24 cellular contexts compared by ENCODE assay signal in genomic region chr13:75101348-75101747, GRCh38.
DNase-seq lines count a peak whose midpoint lies in the region; ATAC-seq, FAIRE-seq and TF ChIP-seq lines count a peak whose summit lies in the region.
"Had no signal": no experiment of that assay in that cellular context is flagged by ENCODE, and none has a peak within 500 bp of the region (broad histone marks: within the 10 kb centered on the region; RNA-seq: fewer than 3 reads in every experiment).

No MANE protein-coding gene starts in this region.

- TF ChIP-seq CTCF in HepG2 (CRISPR knock-in tag; IDR thresholded peaks at IDR 0.05): no peak
- no peak for TF ChIP-seq CTCF in right lobe of liver (IDR thresholded peaks at IDR 0.05)
- no peak for TF ChIP-seq CTCF in K562 (IDR thresholded peaks at IDR 0.05 in 2 of 3, conservative IDR thresholded peaks at IDR 0.05 in 1 of 3; ENCODE audit: insufficient read depth in 2 of 3, low read depth in 1 of 3, low read length in 3 of 3)
- TF ChIP-seq CTCF in tibial nerve (IDR thresholded peaks at IDR 0.05): no peak

- H4K20me1 ChIP-seq in HepG2 (ENCODE audit: insufficient read depth, low read length) (no peaks in the 10 kb centered on the region), K562 (replicated peaks; ENCODE audit: control insufficient read depth, insufficient read depth, low read length) (no peaks in the 10 kb centered on the region)
- H4K20me1 ChIP-seq: BLaER1 treated with 17β-estradiol and CSF1 and Interleukin-3, amounts not matched to agents 10 nM and 100 nM had no signal

- intact Hi-C loops in HepG2 (cut with micrococcal nuclease; ENCODE audit: unreplicated experiment) (no loop called here), right lobe of liver (cut with DNase I) (no loop called here), K562 (cut with micrococcal nuclease) (no loop called here)

- ATAC-seq in HepG2 (no peak), right lobe of liver (no peak), K562 (no peak)
- ATAC-seq: GM12878 had no signal

- no peak for TF ChIP-seq RAD21 in HepG2 (CRISPR knock-in tag; IDR thresholded peaks at IDR 0.05)
- TF ChIP-seq RAD21 in K562 (CRISPR knock-in tag; conservative IDR thresholded peaks at IDR 0.05 in 1 of 2, IDR thresholded peaks at IDR 0.05 in 1 of 2): no peak

- no peak overlapping the region for H3K4me3 ChIP-seq in HepG2 (replicated peaks in 1 of 3; ENCODE audit: insufficient read depth in 1 of 3, low read depth in 2 of 3, low read length in 3 of 3)
- no peak overlapping the region for H3K4me3 ChIP-seq in right lobe of liver
- no peak overlapping the region for H3K4me3 ChIP-seq in K562
- H3K4me3 ChIP-seq in neuron (ENCODE audit: low read length): no peak overlapping the region
- no peak overlapping the region for H3K4me3 ChIP-seq in tibial nerve
- H3K4me3 ChIP-seq: BLaER1 treated with 17β-estradiol and CSF1 and Interleukin-3, amounts not matched to agents 10 nM and 100 nM; GM12878; GM23248 had no signal

- no peaks in the 10 kb centered on the region for H3K36me3 ChIP-seq in HepG2 (replicated peaks in 1 of 2; ENCODE audit: control insufficient read depth in 1 of 2, insufficient read depth in 2 of 2, low read length in 2 of 2)
- no peaks in the 10 kb centered on the region for H3K36me3 ChIP-seq in right lobe of liver
- H3K36me3 ChIP-seq in K562 (ENCODE audit: control insufficient read depth, insufficient read depth, low read length): no peaks in the 10 kb centered on the region
- no peaks in the 10 kb centered on the region for H3K36me3 ChIP-seq in neuron (ENCODE audit: insufficient read depth, low read length)
- no peaks in the 10 kb centered on the region for H3K36me3 ChIP-seq in tibial nerve
- H3K36me3 ChIP-seq: BE2C; BLaER1 treated with 17β-estradiol and CSF1 and Interleukin-3, amounts not matched to agents 10 nM and 100 nM had no signal

- H3K27ac ChIP-seq in HepG2 (ENCODE audit: extremely low read length, insufficient read depth, low read length) (no peak overlapping the region), right lobe of liver (no peak overlapping the region), K562 (ENCODE audit: extremely low read depth, low read depth, low read length) (no peak overlapping the region), tibial nerve (no peak overlapping the region)
- H3K27ac ChIP-seq: 22Rv1; BLaER1 treated with 17β-estradiol and CSF1 and Interleukin-3, amounts not matched to agents 10 nM and 100 nM; GM23248 had no signal

- FAIRE-seq in HepG2 (lab: Jason Lieb, UNC) (no peak), K562 (lab: Jason Lieb, UNC) (no peak)
- FAIRE-seq: A204.1, D721Med, GM12878, GM19239, H1 had no signal

- H3K9me3 ChIP-seq in HepG2 (ENCODE audit: low read length) (no peaks in the 10 kb centered on the region), right lobe of liver (no peaks in the 10 kb centered on the region), K562 (replicated peaks; ENCODE audit: control insufficient read depth, insufficient read depth, low read depth, low read length) (no peaks in the 10 kb centered on the region), neuron (ENCODE audit: low read length) (no peaks in the 10 kb centered on the region), tibial nerve (no peaks in the 10 kb centered on the region)
- H3K9me3 ChIP-seq: BE2C; BLaER1 treated with 17β-estradiol and CSF1 and Interleukin-3, amounts not matched to agents 10 nM and 100 nM had no signal

- BruUV-seq in HepG2 (replicated peaks; lab: Mats Ljungman, UMichigan) (no TSS peak), K562 (replicated peaks; lab: Mats Ljungman, UMichigan) (no TSS peak)

- no peak overlapping the region for H3K4me2 ChIP-seq in HepG2 (ENCODE audit: low read depth, low read length)
- no peak overlapping the region for H3K4me2 ChIP-seq in K562 (ENCODE audit: insufficient read depth, low read length)
- H3K4me2 ChIP-seq: BLaER1 treated with 17β-estradiol and CSF1 and Interleukin-3, amounts not matched to agents 10 nM and 100 nM had no signal

- no peaks in the 10 kb centered on the region for H3K4me1 ChIP-seq in HepG2 (ENCODE audit: insufficient read depth, low read length)
- H3K4me1 ChIP-seq in right lobe of liver: no peaks in the 10 kb centered on the region
- no peaks in the 10 kb centered on the region for H3K4me1 ChIP-seq in K562 (replicated peaks in 1 of 2; ENCODE audit: control insufficient read depth in 2 of 2, insufficient read depth in 2 of 2, low read length in 2 of 2)
- H3K4me1 ChIP-seq in neuron (ENCODE audit: insufficient read depth, low read length): no peaks in the 10 kb centered on the region
- H3K4me1 ChIP-seq in tibial nerve: no peaks in the 10 kb centered on the region
- H3K4me1 ChIP-seq: BE2C; BLaER1 treated with 17β-estradiol and CSF1 and Interleukin-3, amounts not matched to agents 10 nM and 100 nM had no signal

- DNase-seq in HepG2 (ENCODE audit: low spot score) (no peak), right lobe of liver (no peak), K562 (ENCODE audit: extremely low read depth in 1 of 4, low spot score in 3 of 4) (no peak), tibial nerve (ENCODE audit: low spot score in 2 of 2) (no peak)
- DNase-seq in activated effector memory CD4-positive, alpha-beta T cell treated with Interleukin-2 at 50 U/mL for 16 hours: no peak
- DNase-seq: ACHN; AML-193; CD4-positive, alpha-beta T cell; CD8-positive, alpha-beta memory T cell; DMS 273 treated with DMSO at 0.1 percent for 48 hours; DMS79; EL; GDM1; GM23248; HCEC 1CT had no signal

- CTCF ChIA-PET in HepG2 (lab: Yijun Ruan, JAX; ENCODE audit: low intra/inter-chr PET ratio, low total read pairs): no interaction called here
- CTCF ChIA-PET in K562 (lab: Yijun Ruan, JAX; ENCODE audit: low intra/inter-chr PET ratio): no interaction called here

- POLR2A ChIA-PET in HepG2 (lab: Yijun Ruan, JAX): no interaction called here
- POLR2A ChIA-PET in K562 (lab: Yijun Ruan, JAX): interaction anchor here (0.6 to 1.5 kb wide), 2 partner anchors 10 to 11 kb away, joined by 4 to 6 read pairs; no protein-coding TSS in a partner anchor

- H3K79me2 ChIP-seq in HepG2 (ENCODE audit: insufficient read depth, low read length): no peaks in the 10 kb centered on the region
- no peaks in the 10 kb centered on the region for H3K79me2 ChIP-seq in K562 (ENCODE audit: control insufficient read depth, insufficient read depth, low read length)

- 53% methylated on average over 1 of the region's 1 CpG for WGBS in HepG2 (ENCODE audit: low lambda C conversion rate)
- WGBS in right lobe of liver (ENCODE audit: insufficient coverage, low coverage, low lambda C conversion rate, missing lambda C conversion rate): 88% methylated on average over 1 of the region's 1 CpG
- 8% methylated on average over 1 of the region's 1 CpG for WGBS in K562 (ENCODE audit: insufficient coverage, low coverage, missing lambda C conversion rate)
- 96 to 100% methylated on average over 1 of the region's 1 CpG for WGBS in tibial nerve, 2 donors

- TF ChIP-seq EP300 in HepG2 (IDR thresholded peaks at IDR 0.05; ENCODE audit: low read depth in 2 of 2, low read length in 2 of 2) (no peak), HepG2 (CRISPR knock-in tag; IDR thresholded peaks at IDR 0.05; ENCODE audit: borderline replicate concordance) (no peak), K562 (IDR thresholded peaks at IDR 0.05; ENCODE audit: low read length) (no peak), tibial nerve (IDR thresholded peaks at IDR 0.05) (no peak)

- no peak for TF ChIP-seq POLR2A in HepG2 (IDR thresholded peaks at IDR 0.05; ENCODE audit: insufficient read depth in 1 of 2, low read depth in 2 of 2, low read length in 2 of 2)
- TF ChIP-seq POLR2A in right lobe of liver (IDR thresholded peaks at IDR 0.05): no peak
- TF ChIP-seq POLR2A in K562 (conservative IDR thresholded peaks at IDR 0.05): no peak
- no peak for TF ChIP-seq POLR2A in tibial nerve (IDR thresholded peaks at IDR 0.05)

- H2AFZ ChIP-seq in HepG2 (ENCODE audit: low read length): no peak overlapping the region
- H2AFZ ChIP-seq in K562 (ENCODE audit: low read depth, low read length): no peak overlapping the region
- H2AFZ ChIP-seq in neuron (ENCODE audit: low read depth, low read length): peak overlapping the region; percentile 12
- H2AFZ ChIP-seq: GM23248 had no signal

- H3K27me3 ChIP-seq in HepG2 (ENCODE audit: control insufficient read depth in 1 of 2, insufficient read depth in 2 of 2, low read length in 2 of 2): no peaks in the 10 kb centered on the region
- no peaks in the 10 kb centered on the region for H3K27me3 ChIP-seq in right lobe of liver
- H3K27me3 ChIP-seq in K562 (ENCODE audit: control insufficient read depth in 2 of 2, insufficient read depth in 2 of 2, low read length in 2 of 2): no peaks in the 10 kb centered on the region
- no peaks in the 10 kb centered on the region for H3K27me3 ChIP-seq in neuron (ENCODE audit: insufficient read depth, low read length)
- H3K27me3 ChIP-seq in tibial nerve: no peaks in the 10 kb centered on the region
- H3K27me3 ChIP-seq: BE2C; BLaER1 treated with 17β-estradiol and CSF1 and Interleukin-3, amounts not matched to agents 10 nM and 100 nM had no signal

- H3K9ac ChIP-seq in HepG2 (ENCODE audit: insufficient read depth, low read depth, low read length): no peak overlapping the region
- H3K9ac ChIP-seq in K562 (ENCODE audit: insufficient read depth in 1 of 2, low read depth in 2 of 2, low read length in 2 of 2): no peak overlapping the region
- H3K9ac ChIP-seq: BLaER1 treated with 17β-estradiol and CSF1 and Interleukin-3, amounts not matched to agents 10 nM and 100 nM; GM23248 had no signal

- in situ Hi-C loops in HepG2 (cut with HindIII; ENCODE audit: extremely low pct_ligation_motif_present, low pct_unique_long_range_greater_than_20kb): no loop called here
- in situ Hi-C loops in K562 (cut with MboI): no loop called here

- no peaks in the 10 kb centered on the region for H3K9me1 ChIP-seq in K562 (ENCODE audit: control insufficient read depth, insufficient read depth, low read length)

TF ChIP-seq in HepG2, 621 proteins besides CTCF, POLR2A, EP300 and RAD21 (continues in another document):
- TF ChIP-seq MBD4 (IDR thresholded peaks at IDR 0.05; ENCODE audit: borderline replicate concordance, low read length): no peak
- TF ChIP-seq MAFF (IDR thresholded peaks at IDR 0.05; ENCODE audit: low read depth, low read length): 0 out of 2 replicates have a peak, but pooled peaks have one; percentile 31

TF ChIP-seq in K562, 482 proteins besides CTCF, POLR2A, EP300 and RAD21:
- peak; percentile 25; the same call in 1 of the 2 replicates for TF ChIP-seq C11orf30 (IDR thresholded peaks at IDR 0.05; ENCODE audit: low read depth)
- TF ChIP-seq ZNF316 (IDR thresholded peaks at IDR 0.05): peak; percentile 60; the same call in 1 of the 2 replicates
- TF ChIP-seq MAFK (IDR thresholded peaks at IDR 0.05; ENCODE audit: low read length): peak; percentile 22; the same call in 1 of the 2 replicates
- no peak for TF ChIP-seq HNRNPL (IDR thresholded peaks at IDR 0.05; ENCODE audit: low read depth, low read length)

Comparison
In these comparisons a context has a peak if more than half of its experiments do, and no peak if none do; other contexts are left out.
1. Of the 241 proteins assayed by ChIP-seq in both HepG2 and K562: peak only in HepG2: MAFF; only in K562: none; in both: none; in neither: 239; mixed calls (peak in some experiments, not most) for 1.